In genomic region chr7:32587431-32587948, GRCh38 we compare ENCODE assay signal across 9 cellular contexts.
DNase-seq lines count a peak whose midpoint lies in the region; ATAC-seq and TF ChIP-seq lines count a peak whose summit lies in the region.
"Had no signal": no experiment of that assay in that cellular context is flagged by ENCODE, and none has a peak within 500 bp of the region (broad histone marks: within the 10 kb centered on the region; RNA-seq: fewer than 3 reads in every experiment).

No MANE protein-coding gene starts in this region.

- no peak overlapping the region for H3K4me3 Mint-ChIP-seq in CD8-positive, alpha-beta T cell

- no peak overlapping the region for H3K27ac ChIP-seq in CD8-positive, alpha-beta T cell (ENCODE audit: low read depth, low read length)
- H3K27ac ChIP-seq in RWPE2 (ENCODE audit: poor library complexity, severe bottlenecking) (peak overlapping the region; percentile 23), fibroblast of lung (ENCODE audit: insufficient read depth, low read length) (peak overlapping the region; percentile 71)

- H3K36me3 Mint-ChIP-seq in CD8-positive, alpha-beta T cell, result peaks cover 52% of the 10 kb centered on the region

- no peak overlapping the region for H3K9ac ChIP-seq in fibroblast of lung (ENCODE audit: insufficient read depth, low read length)

- no peaks in the 10 kb centered on the region for H3K27me3 ChIP-seq in CD8-positive, alpha-beta T cell (ENCODE audit: insufficient read depth, low read length)
- H3K27me3 ChIP-seq in RWPE2 (ENCODE audit: insufficient read depth, poor library complexity, severe bottlenecking), result no peaks in the 10 kb centered on the region
- H3K27me3 ChIP-seq in fibroblast of lung (ENCODE audit: control insufficient read depth, insufficient read depth, low read length), result no peaks in the 10 kb centered on the region

- no peaks in the 10 kb centered on the region for H3K79me2 ChIP-seq in fibroblast of lung (ENCODE audit: control insufficient read depth, insufficient read depth, low read length)

- POLR2A ChIA-PET in CD8-positive, alpha-beta T cell (lab: Charles Lee), result no interaction called here
- POLR2A ChIA-PET in GM10248 (lab: Yijun Ruan, JAX), result no interaction called here

- no peak for ATAC-seq in CD8-positive, alpha-beta T cell
- ATAC-seq in RWPE2 (ENCODE audit: low read depth) (peak; percentile 8; the same call in 1 of the 3 replicates), HG03439 (IDR thresholded peaks at IDR 0.05; ENCODE audit: unreplicated experiment) (no peak), GM18858 (IDR thresholded peaks at IDR 0.05; ENCODE audit: unreplicated experiment) (no peak)

- no peaks in the 10 kb centered on the region for H3K9me3 ChIP-seq in CD8-positive, alpha-beta T cell (ENCODE audit: low read length)
- H3K9me3 ChIP-seq in RWPE2 (ENCODE audit: severe bottlenecking), result no peaks in the 10 kb centered on the region
- no peaks in the 10 kb centered on the region for H3K9me3 ChIP-seq in fibroblast of lung (ENCODE audit: control insufficient read depth, insufficient read depth, low read depth, low read length)

- CTCF ChIA-PET in CD8-positive, alpha-beta T cell (lab: Charles Lee), result no interaction called here
- CTCF ChIA-PET in GM10248 (lab: Yijun Ruan, JAX), result interaction anchor here (1.7 kb wide), 1 partner anchor 9 kb away, joined by 5 read pairs; no protein-coding TSS in a partner anchor

- peaks cover 2% of the 10 kb centered on the region for H3K4me1 Mint-ChIP-seq in CD8-positive, alpha-beta T cell (ENCODE audit: low read depth)

- no peak for DNase-seq in CD8-positive, alpha-beta T cell
- DNase-seq in RWPE2 (ENCODE audit: low spot score) (no peak), fibroblast of lung (ENCODE audit: low read depth in 2 of 2) (peak; percentile 87 to 95), non-pigmented ciliary epithelial cell (ENCODE audit: low read depth) (peak; percentile 73), GM10248 (ENCODE audit: extremely low spot score) (no peak), iPS-NIHi11 (ENCODE audit: low spot score) (no peak)
- DNase-seq: NCI-H526 treated with DMSO at 0.1 percent for 48 hours had no signal

- TF ChIP-seq CTCF in CD8-positive, alpha-beta T cell (IDR thresholded peaks at IDR 0.05), result no peak
- TF ChIP-seq CTCF in RWPE2 (IDR thresholded peaks at IDR 0.05; ENCODE audit: poor library complexity, severe bottlenecking) (no peak), fibroblast of lung (conservative IDR thresholded peaks at IDR 0.05 in 1 of 2, IDR thresholded peaks at IDR 0.05 in 1 of 2; ENCODE audit: low read depth in 1 of 2, low read length in 2 of 2) (no peak), GM10248 (IDR thresholded peaks at IDR 0.05; ENCODE audit: control extremely low read depth, extremely low read depth, low read depth, missing control alignments) (no peak)

- no peaks in the 10 kb centered on the region for H3K4me1 ChIP-seq in CD8-positive, alpha-beta T cell (ENCODE audit: insufficient read depth, low read length)
- H3K4me1 ChIP-seq in RWPE2 (ENCODE audit: insufficient read depth, poor library complexity, severe bottlenecking) (peaks cover 10% of the 10 kb centered on the region), fibroblast of lung (ENCODE audit: control insufficient read depth, extremely low read depth, insufficient read depth, low read length) (peaks cover 26% of the 10 kb centered on the region)

- H3K4me2 ChIP-seq in fibroblast of lung (ENCODE audit: extremely low read depth, insufficient read depth, low read length), result peak overlapping the region; percentile 42

- H2AFZ ChIP-seq in fibroblast of lung (ENCODE audit: low read length), result no peak overlapping the region

- peak overlapping the region; percentile 21 for H3K27ac Mint-ChIP-seq in CD8-positive, alpha-beta T cell

- peaks cover 29% of the 10 kb centered on the region for H3K36me3 ChIP-seq in CD8-positive, alpha-beta T cell (ENCODE audit: insufficient read depth, low read length)
- H3K36me3 ChIP-seq in RWPE2 (ENCODE audit: low read depth), result peaks cover 44% of the 10 kb centered on the region
- peaks cover 3% of the 10 kb centered on the region for H3K36me3 ChIP-seq in fibroblast of lung (ENCODE audit: control insufficient read depth, insufficient read depth, low read length)

- H4K20me1 ChIP-seq in fibroblast of lung (ENCODE audit: control insufficient read depth, extremely low read depth, insufficient read depth, low read length), result no peaks in the 10 kb centered on the region

- H3K4me3 ChIP-seq in CD8-positive, alpha-beta T cell (ENCODE audit: low read depth, low read length), result no peak overlapping the region
- H3K4me3 ChIP-seq in RWPE2 (ENCODE audit: severe bottlenecking), result no peak overlapping the region
- H3K4me3 ChIP-seq in fibroblast of lung (replicated peaks in 1 of 4; ENCODE audit: control extremely low read depth in 1 of 4, insufficient read depth in 1 of 4, low read depth in 3 of 4, low read length in 4 of 4), result no peak overlapping the region

- H3K27me3 Mint-ChIP-seq in CD8-positive, alpha-beta T cell (ENCODE audit: low read depth), result no peaks in the 10 kb centered on the region

- intact Hi-C loops in CD8-positive, alpha-beta T cell (cut with DNase I, micrococcal nuclease), result no loop called here

- no peaks in the 10 kb centered on the region for H3K9me3 Mint-ChIP-seq in CD8-positive, alpha-beta T cell

Comparison
In these comparisons a context has a peak if more than half of its experiments do, and no peak if none do; other contexts are left out.
1. DNase-seq: peak in fibroblast of lung (2 of 2) and non-pigmented ciliary epithelial cell (single experiment); none in CD8-positive, alpha-beta T cell (0 of 7), RWPE2 (single experiment), GM10248 (single experiment) and iPS-NIHi11 (single experiment).